3 cellular contexts compared by ENCODE assay signal in genomic region chr21:34841154-34841553, GRCh38.
TF ChIP-seq lines count a peak whose summit lies in the region.

No MANE protein-coding gene starts in this region.

TF ChIP-seq in IMR-90, 13 proteins besides CTCF, POLR2A, EP300 and RAD21:
- TF ChIP-seq SMC3 (IDR thresholded peaks at IDR 0.05; ENCODE audit: low read depth, low read length) (no peak), NFE2L2 (IDR thresholded peaks at IDR 0.05; ENCODE audit: low read depth, low read length) (no peak), CHD1 (IDR thresholded peaks at IDR 0.05; ENCODE audit: low read depth, low read length) (no peak), MAFK (IDR thresholded peaks at IDR 0.05; ENCODE audit: low read depth, low read length) (no peak), RFX5 (IDR thresholded peaks at IDR 0.05; ENCODE audit: low read depth, low read length) (no peak), CEBPB (IDR thresholded peaks at IDR 0.05; ENCODE audit: low read depth, low read length) (no peak)

TF ChIP-seq in K562, 482 proteins besides CTCF, POLR2A, EP300 and RAD21:
- TF ChIP-seq LEF1 (IDR thresholded peaks at IDR 0.05) (no peak), ZNF316 (IDR thresholded peaks at IDR 0.05) (peak; percentile 44)

TF ChIP-seq in SK-N-SH treated with all-trans-retinoic acid at 6 μM for 48 hours, 23 proteins besides CTCF, POLR2A, EP300 and RAD21:
- TF ChIP-seq CSRNP3 (CRISPR knock-in tag; IDR thresholded peaks at IDR 0.05) (no peak), ZFP3 (CRISPR knock-in tag; IDR thresholded peaks at IDR 0.05) (no peak), CREB5 (CRISPR knock-in tag; IDR thresholded peaks at IDR 0.05; ENCODE audit: low read depth) (no peak), ZC3H10 (CRISPR knock-in tag; IDR thresholded peaks at IDR 0.05) (no peak), TCF4 (CRISPR knock-in tag; IDR thresholded peaks at IDR 0.05; ENCODE audit: borderline replicate concordance) (no peak), ARNTL (CRISPR knock-in tag; IDR thresholded peaks at IDR 0.05; ENCODE audit: borderline replicate concordance, low read depth) (no peak), BACH2 (CRISPR knock-in tag; IDR thresholded peaks at IDR 0.05; ENCODE audit: borderline replicate concordance) (no peak), SNAI2 (CRISPR knock-in tag; IDR thresholded peaks at IDR 0.05) (no peak), PATZ1 (CRISPR knock-in tag; IDR thresholded peaks at IDR 0.05; ENCODE audit: borderline replicate concordance) (no peak), ZNF565 (CRISPR knock-in tag; conservative IDR thresholded peaks at IDR 0.05; ENCODE audit: low read depth) (no peak), GLIS3 (CRISPR knock-in tag; IDR thresholded peaks at IDR 0.05) (no peak), ZNF70 (CRISPR knock-in tag; IDR thresholded peaks at IDR 0.05) (no peak), CSDC2 (CRISPR knock-in tag; IDR thresholded peaks at IDR 0.05) (no peak)
- TF ChIP-seq, protein P1, sequence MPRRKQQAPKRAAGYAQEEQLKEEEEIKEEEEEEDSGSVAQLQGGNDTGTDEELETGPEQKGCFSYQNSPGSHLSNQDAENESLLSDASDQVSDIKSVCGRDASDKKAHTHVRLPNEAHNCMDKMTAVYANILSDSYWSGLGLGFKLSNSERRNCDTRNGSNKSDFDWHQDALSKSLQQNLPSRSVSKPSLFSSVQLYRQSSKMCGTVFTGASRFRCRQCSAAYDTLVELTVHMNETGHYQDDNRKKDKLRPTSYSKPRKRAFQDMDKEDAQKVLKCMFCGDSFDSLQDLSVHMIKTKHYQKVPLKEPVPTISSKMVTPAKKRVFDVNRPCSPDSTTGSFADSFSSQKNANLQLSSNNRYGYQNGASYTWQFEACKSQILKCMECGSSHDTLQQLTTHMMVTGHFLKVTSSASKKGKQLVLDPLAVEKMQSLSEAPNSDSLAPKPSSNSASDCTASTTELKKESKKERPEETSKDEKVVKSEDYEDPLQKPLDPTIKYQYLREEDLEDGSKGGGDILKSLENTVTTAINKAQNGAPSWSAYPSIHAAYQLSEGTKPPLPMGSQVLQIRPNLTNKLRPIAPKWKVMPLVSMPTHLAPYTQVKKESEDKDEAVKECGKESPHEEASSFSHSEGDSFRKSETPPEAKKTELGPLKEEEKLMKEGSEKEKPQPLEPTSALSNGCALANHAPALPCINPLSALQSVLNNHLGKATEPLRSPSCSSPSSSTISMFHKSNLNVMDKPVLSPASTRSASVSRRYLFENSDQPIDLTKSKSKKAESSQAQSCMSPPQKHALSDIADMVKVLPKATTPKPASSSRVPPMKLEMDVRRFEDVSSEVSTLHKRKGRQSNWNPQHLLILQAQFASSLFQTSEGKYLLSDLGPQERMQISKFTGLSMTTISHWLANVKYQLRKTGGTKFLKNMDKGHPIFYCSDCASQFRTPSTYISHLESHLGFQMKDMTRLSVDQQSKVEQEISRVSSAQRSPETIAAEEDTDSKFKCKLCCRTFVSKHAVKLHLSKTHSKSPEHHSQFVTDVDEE (CRISPR knock-in tag; IDR thresholded peaks at IDR 0.05) = no peak
